Comparison of ENCODE assay signal across 9 cellular contexts in genomic region chr22:21000215-21000986, GRCh38. TPM values are rescaled to one million over a fixed set of nuclear protein-coding genes. Genes with fewer than 3 reads are reported as not detected.
DNase-seq lines count a peak whose midpoint lies in the region; ATAC-seq and TF ChIP-seq lines count a peak whose summit lies in the region.
"Had no signal": no experiment of that assay in that cellular context is flagged by ENCODE, and none has a peak within 500 bp of the region (broad histone marks: within the 10 kb centered on the region; RNA-seq: fewer than 3 reads in every experiment).

No MANE protein-coding gene starts in this region.

- H3K4me1 ChIP-seq in colonic mucosa = peaks cover 20% of the 10 kb centered on the region

- peak overlapping the region; percentile 97 for H3K27ac Mint-ChIP-seq in neural crest cell (ENCODE audit: unreplicated experiment)

- peaks cover 12% of the 10 kb centered on the region for H3K36me3 ChIP-seq in colonic mucosa

- peaks cover 5% of the 10 kb centered on the region for H3K27me3 Mint-ChIP-seq in neural crest cell (ENCODE audit: low read depth)

- H3K9me3 ChIP-seq in colonic mucosa = no peaks in the 10 kb centered on the region

- ATAC-seq in GM21447 (IDR thresholded peaks at IDR 0.05; ENCODE audit: unreplicated experiment) (no peak), GM18520 (IDR thresholded peaks at IDR 0.05; ENCODE audit: unreplicated experiment) (no peak)

- intact Hi-C loops in colonic mucosa (cut with DNase I) = no loop called here

- H3K4me3 Mint-ChIP-seq in neural crest cell = peak overlapping the region; percentile 98

- H3K4me3 ChIP-seq in colonic mucosa = peak overlapping the region; percentile 68

- H3K27ac ChIP-seq in colonic mucosa = no peak overlapping the region

- H3K27me3 ChIP-seq in colonic mucosa = no peaks in the 10 kb centered on the region

- H3K9me3 Mint-ChIP-seq in neural crest cell = no peaks in the 10 kb centered on the region

- H3K36me3 Mint-ChIP-seq in neural crest cell (ENCODE audit: low read depth) = no peaks in the 10 kb centered on the region

- peaks cover 26% of the 10 kb centered on the region for H3K4me1 Mint-ChIP-seq in neural crest cell

- TF ChIP-seq CTCF in colonic mucosa (IDR thresholded peaks at IDR 0.05) (no peak), neural crest cell (conservative IDR thresholded peaks at IDR 0.05) (no peak)

- DNase-seq in COLO668 (lab: John Stamatoyannopoulos, UW; ENCODE audit: unreplicated experiment) (peak; percentile 80), NCI-H69 (lab: John Stamatoyannopoulos, UW) (peak; percentile 33), colonic mucosa (no peak), neural crest cell (ENCODE audit: low read depth, low spot score) (no peak), H4 (ENCODE audit: low spot score) (no peak), DMS153 treated with DMSO at 0.1 percent for 48 hours (lab: John Stamatoyannopoulos, UW; ENCODE audit: unreplicated experiment) (no peak)

- peak overlapping the region; percentile 76 to 93 for H3K9ac ChIP-seq in colonic mucosa (ENCODE audit: low read depth in 2 of 2, low read length in 2 of 2)

RNA-seq across cellular contexts. Expression of gene THAP7, which starts 1.5 kb away (rescaled TPM):
- total RNA-seq in colonic mucosa = 10 to 100 TPM; 12.9 to 23.3 TPM
- 35.4 and 37.0 TPM in 2 replicates for total RNA-seq in neural crest cell
- total RNA-seq in H4 (2014; rRNA removed; shearing (Covaris generic)) = 41.8 and 45.8 TPM in 2 replicates

RNA-seq across cellular contexts. Expression of gene P2RX6, which starts 14.6 kb away (rescaled TPM):
- under 1 TPM; 0.27 to 0.62 TPM for total RNA-seq in colonic mucosa
- total RNA-seq in neural crest cell = 3.4 and 4.5 TPM in 2 replicates
- 2.0 and 4.0 TPM in 2 replicates for total RNA-seq in H4 (2014; rRNA removed; shearing (Covaris generic))

RNA-seq across cellular contexts. Expression of gene LZTR1, which starts 18.3 kb away (rescaled TPM):
- total RNA-seq in colonic mucosa (10 to 100 TPM; 31.6 to 61.7 TPM), neural crest cell (88.7 and 94.5 TPM in 2 replicates)
- 6.8 and 8.2 TPM in 2 replicates for total RNA-seq in H4 (2014; rRNA removed; shearing (Covaris generic))

RNA-seq across cellular contexts. Expression of gene SLC7A4, which starts 32.0 kb away (rescaled TPM):
- total RNA-seq in colonic mucosa (1 to 10 TPM; 3.3 to 3.9 TPM), neural crest cell (0.26 and 0.43 TPM in 2 replicates)
- total RNA-seq in H4 (2014; rRNA removed; shearing (Covaris generic)) = not detected in 2 replicates
- total RNA-seq: M059J had no signal

RNA-seq across cellular contexts. Expression of gene AIFM3, which starts 33.3 kb away (rescaled TPM):
- 100 to 1,000 TPM in 1 of 2 donors, 10 to 100 TPM in 1; 76.9 to 156 TPM for total RNA-seq in colonic mucosa
- 0.79 and 0.84 TPM in 2 replicates for total RNA-seq in neural crest cell
- total RNA-seq in H4 (2014; rRNA removed; shearing (Covaris generic)) = not detected in 2 replicates

Comparison
In these comparisons a context has a peak if more than half of its experiments do, and no peak if none do; other contexts are left out.
1. DNase-seq: peak in COLO668 (single experiment) and NCI-H69 (single experiment); none in colonic mucosa (single experiment), neural crest cell (single experiment), H4 (single experiment) and DMS153 treated with DMSO at 0.1 percent for 48 hours (single experiment).